In the genomic region with DNA sequence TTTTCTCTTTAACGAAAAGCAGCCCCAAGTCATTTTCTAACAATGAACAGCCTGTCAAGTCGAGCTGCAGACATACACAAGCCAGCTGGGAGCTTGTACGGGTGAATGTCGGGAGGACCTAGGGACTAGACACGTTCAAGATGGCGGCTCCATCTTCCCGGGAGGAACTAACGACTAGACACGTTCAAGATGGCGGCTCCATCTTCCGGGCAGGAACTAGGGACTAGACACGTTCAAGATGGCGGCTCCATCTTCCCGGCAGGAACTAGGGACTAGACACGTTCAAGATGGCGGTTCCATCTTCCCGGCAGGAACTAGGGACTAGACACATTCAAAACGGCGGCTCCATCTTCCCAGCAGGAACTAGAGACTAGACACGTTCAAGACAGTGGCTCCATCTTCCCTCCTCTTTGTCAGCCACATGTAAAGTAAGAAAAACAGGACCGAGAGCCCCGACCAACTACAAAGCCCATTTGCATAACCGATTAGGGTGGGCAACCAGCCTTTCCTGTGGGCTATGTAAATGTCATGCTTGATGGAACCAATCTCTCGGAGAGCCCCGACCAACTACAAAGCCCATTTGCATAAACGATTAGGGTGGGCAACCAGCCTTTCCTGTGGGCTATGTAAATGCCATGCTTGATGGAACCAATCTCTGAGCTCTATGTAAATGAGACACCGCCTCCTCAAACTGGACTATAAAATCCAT, we compare ENCODE assay signal across 2 cellular contexts.
TF ChIP-seq lines count a peak whose summit lies in the region.

No MANE protein-coding gene starts in this region.

TF ChIP-seq in HEK293, 187 proteins besides CTCF, POLR2A, EP300 and RAD21 (continued from another document and continues in another):
- TF ChIP-seq, protein P1, sequence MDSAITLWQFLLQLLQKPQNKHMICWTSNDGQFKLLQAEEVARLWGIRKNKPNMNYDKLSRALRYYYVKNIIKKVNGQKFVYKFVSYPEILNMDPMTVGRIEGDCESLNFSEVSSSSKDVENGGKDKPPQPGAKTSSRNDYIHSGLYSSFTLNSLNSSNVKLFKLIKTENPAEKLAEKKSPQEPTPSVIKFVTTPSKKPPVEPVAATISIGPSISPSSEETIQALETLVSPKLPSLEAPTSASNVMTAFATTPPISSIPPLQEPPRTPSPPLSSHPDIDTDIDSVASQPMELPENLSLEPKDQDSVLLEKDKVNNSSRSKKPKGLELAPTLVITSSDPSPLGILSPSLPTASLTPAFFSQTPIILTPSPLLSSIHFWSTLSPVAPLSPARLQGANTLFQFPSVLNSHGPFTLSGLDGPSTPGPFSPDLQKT (IDR thresholded peaks at IDR 0.05; ENCODE audit: borderline replicate concordance, low read depth, low read length), result no peak
- TF ChIP-seq ZNF518A (tag by site-specific recombination; conservative IDR thresholded peaks at IDR 0.05; ENCODE audit: low read depth) (peak; percentile 84), ZNF776 (tag by site-specific recombination; IDR thresholded peaks at IDR 0.05; ENCODE audit: borderline replicate concordance) (no peak), ZNF302 (tag by site-specific recombination; IDR thresholded peaks at IDR 0.05; ENCODE audit: low read depth) (no peak), ZNF114 (tag by site-specific recombination; IDR thresholded peaks at IDR 0.05) (no peak), ZNF26 (tag by site-specific recombination; IDR thresholded peaks at IDR 0.05) (no peak), YY1 (tag by site-specific recombination; IDR thresholded peaks at IDR 0.05) (peak; percentile 98), TRIM28 (IDR thresholded peaks at IDR 0.05; ENCODE audit: borderline replicate concordance, low read length) (peak; percentile 11; the same call in 1 of the 2 replicates), ZSCAN30 (tag by site-specific recombination; IDR thresholded peaks at IDR 0.05) (no peak), OSR2 (tag by site-specific recombination; IDR thresholded peaks at IDR 0.05) (no peak), INSM2 (tag by site-specific recombination; IDR thresholded peaks at IDR 0.05) (0 out of 2 replicates have a peak, but pooled peaks have one; percentile 4), ZNF473 (tag by site-specific recombination; IDR thresholded peaks at IDR 0.05) (no peak), GFI1B (tag by site-specific recombination; IDR thresholded peaks at IDR 0.05) (no peak), ZNF169 (tag by site-specific recombination; IDR thresholded peaks at IDR 0.05) (no peak), ZBTB8A (tag by site-specific recombination; IDR thresholded peaks at IDR 0.05) (no peak), ZNF558 (tag by site-specific recombination; IDR thresholded peaks at IDR 0.05) (no peak), ZXDB (tag by site-specific recombination; IDR thresholded peaks at IDR 0.05) (peak; percentile 16; the same call in 1 of the 2 replicates), ZNF76 (tag by site-specific recombination; IDR thresholded peaks at IDR 0.05; ENCODE audit: borderline replicate concordance, low read depth) (peak; percentile 85), ZNF529 (tag by site-specific recombination; IDR thresholded peaks at IDR 0.05; ENCODE audit: insufficient replicate concordance) (no peak)

TF ChIP-seq in K562, 482 proteins besides CTCF, POLR2A, EP300 and RAD21 (continued from another document):
- TF ChIP-seq, protein P2, sequence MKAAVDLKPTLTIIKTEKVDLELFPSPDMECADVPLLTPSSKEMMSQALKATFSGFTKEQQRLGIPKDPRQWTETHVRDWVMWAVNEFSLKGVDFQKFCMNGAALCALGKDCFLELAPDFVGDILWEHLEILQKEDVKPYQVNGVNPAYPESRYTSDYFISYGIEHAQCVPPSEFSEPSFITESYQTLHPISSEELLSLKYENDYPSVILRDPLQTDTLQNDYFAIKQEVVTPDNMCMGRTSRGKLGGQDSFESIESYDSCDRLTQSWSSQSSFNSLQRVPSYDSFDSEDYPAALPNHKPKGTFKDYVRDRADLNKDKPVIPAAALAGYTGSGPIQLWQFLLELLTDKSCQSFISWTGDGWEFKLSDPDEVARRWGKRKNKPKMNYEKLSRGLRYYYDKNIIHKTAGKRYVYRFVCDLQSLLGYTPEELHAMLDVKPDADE (conservative IDR thresholded peaks at IDR 0.05; ENCODE audit: control insufficient read depth, low read depth, low read length), result no peak; the same call in 1 of the 2 replicates
- TF ChIP-seq ELF2 (CRISPR knock-in tag; IDR thresholded peaks at IDR 0.05) (no peak), HCFC1 (IDR thresholded peaks at IDR 0.05; ENCODE audit: low read depth, low read length) (peak; percentile 86), GABPA (tag; conservative IDR thresholded peaks at IDR 0.05; ENCODE audit: low read depth) (peak; percentile 94), TFAP4 (CRISPR knock-in tag; IDR thresholded peaks at IDR 0.05; ENCODE audit: borderline replicate concordance) (peak; percentile 88), SPI1 (IDR thresholded peaks at IDR 0.05; ENCODE audit: borderline replicate concordance, low read depth, low read length) (peak; percentile 57), TBL1XR1 (IDR thresholded peaks at IDR 0.05; ENCODE audit: low read length in 2 of 2) (no peak), SIX5 (IDR thresholded peaks at IDR 0.05; ENCODE audit: borderline replicate concordance in 1 of 2, insufficient read depth in 1 of 2, low read depth in 1 of 2, low read length in 2 of 2) (peak; percentile 29 to 51; a peak in 2 of 4 replicates), GABPB1 (CRISPR knock-in tag; IDR thresholded peaks at IDR 0.05) (peak; percentile 75; the same call in 1 of the 2 replicates), CREM (IDR thresholded peaks at IDR 0.05; ENCODE audit: low read depth) (0 out of 2 replicates have a peak, but pooled peaks have one; percentile 25), ZNF143 (CRISPR knock-in tag; IDR thresholded peaks at IDR 0.05) (no peak), HINFP (tag; conservative IDR thresholded peaks at IDR 0.05; ENCODE audit: low read depth) (no peak), ELF1 (tag; IDR thresholded peaks at IDR 0.05) (peak; percentile 73), RFX1 (IDR thresholded peaks at IDR 0.05) (no peak), PHF8 (IDR thresholded peaks at IDR 0.05; ENCODE audit: borderline replicate concordance, low read length) (peak; percentile 44; the same call in 1 of the 2 replicates), CEBPZ (IDR thresholded peaks at IDR 0.05; ENCODE audit: borderline replicate concordance, low read depth, low read length) (no peak), NCOA2 (IDR thresholded peaks at IDR 0.05; ENCODE audit: partially characterized antibody in 2 of 2) (no peak), GATAD2A (IDR thresholded peaks at IDR 0.05) (no peak), TAF7 (tag; IDR thresholded peaks at IDR 0.05) (peak; percentile 41; the same call in 1 of the 2 replicates)
- TF ChIP-seq, protein P3, sequence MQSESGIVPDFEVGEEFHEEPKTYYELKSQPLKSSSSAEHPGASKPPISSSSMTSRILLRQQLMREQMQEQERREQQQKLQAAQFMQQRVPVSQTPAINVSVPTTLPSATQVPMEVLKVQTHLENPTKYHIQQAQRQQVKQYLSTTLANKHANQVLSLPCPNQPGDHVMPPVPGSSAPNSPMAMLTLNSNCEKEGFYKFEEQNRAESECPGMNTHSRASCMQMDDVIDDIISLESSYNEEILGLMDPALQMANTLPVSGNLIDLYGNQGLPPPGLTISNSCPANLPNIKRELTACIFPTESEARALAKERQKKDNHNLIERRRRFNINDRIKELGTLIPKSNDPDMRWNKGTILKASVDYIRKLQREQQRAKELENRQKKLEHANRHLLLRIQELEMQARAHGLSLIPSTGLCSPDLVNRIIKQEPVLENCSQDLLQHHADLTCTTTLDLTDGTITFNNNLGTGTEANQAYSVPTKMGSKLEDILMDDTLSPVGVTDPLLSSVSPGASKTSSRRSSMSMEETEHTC (IDR thresholded peaks at IDR 0.05), result no peak
